In the genomic region with DNA sequence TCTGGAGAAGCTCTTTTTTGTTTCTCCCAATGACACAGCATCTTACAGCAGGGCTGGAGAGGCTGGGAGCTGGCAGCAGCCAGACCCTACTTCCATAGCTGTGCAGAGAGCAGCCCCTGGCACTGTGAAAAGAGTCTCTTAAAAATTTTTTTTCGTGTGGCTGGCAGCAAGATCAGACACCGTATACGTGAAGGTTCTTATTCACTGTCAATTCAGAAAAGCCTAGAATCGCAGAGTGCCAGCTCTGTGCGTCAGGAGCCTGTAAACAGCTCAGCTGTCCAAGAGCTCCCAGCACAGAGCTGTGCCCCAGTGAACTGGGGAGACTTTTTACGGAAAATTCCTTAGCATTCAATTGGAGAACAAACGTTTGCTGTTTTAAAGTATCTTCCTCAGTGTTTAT, we compare ENCODE assay signal across 10 cellular contexts. TPM values are rescaled to one million over a fixed set of nuclear protein-coding genes. Genes with fewer than 3 reads are reported as not detected.
A peak's percentile ranks its signal among the peaks of the same experiment; 100 is the strongest.
DNase-seq lines count a peak whose midpoint lies in the region; ATAC-seq, FAIRE-seq and TF ChIP-seq lines count a peak whose summit lies in the region.
"Had no signal": no experiment of that assay in that cellular context is flagged by ENCODE, and none has a peak within 500 bp of the region (broad histone marks: within the 10 kb centered on the region; RNA-seq: fewer than 3 reads in every experiment).

No MANE protein-coding gene starts in this region.

- WGBS in mesendoderm (ENCODE audit: extremely low coverage, insufficient coverage, low lambda C conversion rate): no CpG with 5 or more reads among the region's 7 CpGs

- no peak overlapping the region for H3K27ac Mint-ChIP-seq in activated naive CD8-positive, alpha-beta T cell treated with anti-CD3 and anti-CD28 coated beads for 36 hours
- no peak overlapping the region for H3K27ac Mint-ChIP-seq in activated naive CD8-positive, alpha-beta T cell treated with anti-CD3 and anti-CD28 coated beads, Interleukin-2, amount 50 U/mL, for 24 hours

- no peak overlapping the region for H2BK5ac ChIP-seq in mesendoderm (ENCODE audit: low read length)

- H3K27me3 ChIP-seq in endothelial cell of umbilical vein (ENCODE audit: control insufficient read depth in 2 of 2, insufficient read depth in 2 of 2, low read length in 2 of 2): no peaks in the 10 kb centered on the region
- H3K27me3 ChIP-seq in mesendoderm (ENCODE audit: insufficient read depth, low read length, poor library complexity): no peaks in the 10 kb centered on the region
- H3K27me3 ChIP-seq in tibial artery: no peaks in the 10 kb centered on the region

- no peak overlapping the region for H3K4me3 Mint-ChIP-seq in activated naive CD8-positive, alpha-beta T cell treated with anti-CD3 and anti-CD28 coated beads for 36 hours
- H3K4me3 Mint-ChIP-seq in activated naive CD8-positive, alpha-beta T cell treated with anti-CD3 and anti-CD28 coated beads, Interleukin-2, amount 50 U/mL, for 24 hours: no peak overlapping the region

- H3K4me3 ChIP-seq in endothelial cell of umbilical vein (replicated peaks in 1 of 3; ENCODE audit: insufficient read depth in 1 of 3, low read depth in 1 of 3, low read length in 3 of 3) (no peak overlapping the region), mesendoderm (ENCODE audit: low read length) (no peak overlapping the region), tibial artery (no peak overlapping the region)

- H3K36me3 ChIP-seq in endothelial cell of umbilical vein (ENCODE audit: control insufficient read depth in 2 of 2, extremely low read depth in 1 of 2, insufficient read depth in 2 of 2, low read length in 2 of 2) (peaks cover 0 to 7% of the 10 kb centered on the region in 2 experiments), mesendoderm (ENCODE audit: control insufficient read depth, insufficient read depth, low read length) (no peaks in the 10 kb centered on the region), tibial artery (peaks cover 0 to 5% (median 0%) of the 10 kb centered on the region in 3 donors)

- H3K18ac ChIP-seq in mesendoderm (ENCODE audit: low read length): peak overlapping the region; percentile 69

- H2AFZ ChIP-seq in endothelial cell of umbilical vein (ENCODE audit: low read depth, low read length): no peak overlapping the region

- ATAC-seq in HG03108 (IDR thresholded peaks at IDR 0.05; ENCODE audit: unreplicated experiment): no peak
- no peak for ATAC-seq in activated naive CD8-positive, alpha-beta T cell treated with anti-CD3 and anti-CD28 coated beads, Interleukin-2, amount 50 U/mL, for 24 hours

- H3K36me3 Mint-ChIP-seq in activated naive CD8-positive, alpha-beta T cell treated with anti-CD3 and anti-CD28 coated beads for 36 hours: peaks cover 7% of the 10 kb centered on the region
- peaks cover 11% of the 10 kb centered on the region for H3K36me3 Mint-ChIP-seq in activated naive CD8-positive, alpha-beta T cell treated with anti-CD3 and anti-CD28 coated beads, Interleukin-2, amount 50 U/mL, for 24 hours (ENCODE audit: low read depth)

- H3K9me3 ChIP-seq in endothelial cell of umbilical vein (replicated peaks; ENCODE audit: control insufficient read depth, insufficient read depth, low read length) (no peaks in the 10 kb centered on the region), tibial artery (no peaks in the 10 kb centered on the region)

- no peak for TF ChIP-seq POLR2A in endothelial cell of umbilical vein (IDR thresholded peaks at IDR 0.05; ENCODE audit: low read depth, low read length)

- H2BK15ac ChIP-seq in mesendoderm (replicated peaks; ENCODE audit: low read depth): no peak overlapping the region

- peaks cover 56% of the 10 kb centered on the region for H3K4me1 Mint-ChIP-seq in activated naive CD8-positive, alpha-beta T cell treated with anti-CD3 and anti-CD28 coated beads for 36 hours
- H3K4me1 Mint-ChIP-seq in activated naive CD8-positive, alpha-beta T cell treated with anti-CD3 and anti-CD28 coated beads, Interleukin-2, amount 50 U/mL, for 24 hours: peaks cover 56% of the 10 kb centered on the region

- POLR2A ChIA-PET in endothelial cell of umbilical vein (lab: Charles Lee): interaction anchor here (1.0 to 1.2 kb wide), 2 partner anchors 10 to 80 kb away, joined by 3 to 4 read pairs; no protein-coding TSS in a partner anchor

- H3K79me2 ChIP-seq in endothelial cell of umbilical vein (ENCODE audit: control insufficient read depth, insufficient read depth, low read length) (peaks cover 98% of the 10 kb centered on the region), mesendoderm (ENCODE audit: control insufficient read depth, insufficient read depth, low read length) (peaks cover 43% of the 10 kb centered on the region)

- peak overlapping the region; percentile 11 for H3K4me2 ChIP-seq in endothelial cell of umbilical vein (ENCODE audit: insufficient read depth, low read length)
- no peak overlapping the region for H3K4me2 ChIP-seq in mesendoderm (ENCODE audit: low read length)

- peak overlapping the region; percentile 19 for H2BK120ac ChIP-seq in mesendoderm (ENCODE audit: low read depth, low read length)

- dilution Hi-C loops in endothelial cell of umbilical vein (cut with MboI; ENCODE audit: extremely low pct_ligation_motif_present, low sequenced_read_pairs): no loop called here

- H3K27ac ChIP-seq in endothelial cell of umbilical vein (ENCODE audit: insufficient read depth, low read depth, low read length): no peak overlapping the region
- no peak overlapping the region for H3K27ac ChIP-seq in mesendoderm (ENCODE audit: low read depth, low read length)
- peak overlapping the region; percentile 98 to 100 for H3K27ac ChIP-seq in tibial artery
- H3K27ac ChIP-seq: 22Rv1 had no signal

- no peaks in the 10 kb centered on the region for H3K9me3 Mint-ChIP-seq in activated naive CD8-positive, alpha-beta T cell treated with anti-CD3 and anti-CD28 coated beads for 36 hours
- no peaks in the 10 kb centered on the region for H3K9me3 Mint-ChIP-seq in activated naive CD8-positive, alpha-beta T cell treated with anti-CD3 and anti-CD28 coated beads, Interleukin-2, amount 50 U/mL, for 24 hours

- FAIRE-seq in endothelial cell of umbilical vein (lab: Jason Lieb, UNC): no peak

- H4K20me1 ChIP-seq in endothelial cell of umbilical vein (replicated peaks; ENCODE audit: control insufficient read depth, extremely low read depth, insufficient read depth, low read length): peaks cover 3% of the 10 kb centered on the region

- no peaks in the 10 kb centered on the region for H3K27me3 Mint-ChIP-seq in activated naive CD8-positive, alpha-beta T cell treated with anti-CD3 and anti-CD28 coated beads for 36 hours
- H3K27me3 Mint-ChIP-seq in activated naive CD8-positive, alpha-beta T cell treated with anti-CD3 and anti-CD28 coated beads, Interleukin-2, amount 50 U/mL, for 24 hours: no peaks in the 10 kb centered on the region

- H3K4me1 ChIP-seq in endothelial cell of umbilical vein (ENCODE audit: control insufficient read depth, extremely low read depth, insufficient read depth, low read length) (peaks cover 52% of the 10 kb centered on the region), mesendoderm (ENCODE audit: control insufficient read depth, low read depth, low read length) (peaks cover 19% of the 10 kb centered on the region), tibial artery (peaks cover 3 to 99% (median 72%) of the 10 kb centered on the region in 4 donors)

- no peak for TF ChIP-seq CTCF in endothelial cell of umbilical vein (IDR thresholded peaks at IDR 0.05; ENCODE audit: extremely low read depth in 1 of 2, insufficient read depth in 1 of 2, low read depth in 1 of 2, low read length in 2 of 2)
- TF ChIP-seq CTCF in tibial artery (IDR thresholded peaks at IDR 0.05): no peak

- DNase-seq in DMS53 (lab: John Stamatoyannopoulos, UW): peak; percentile 57
- DNase-seq in DMS53 treated with DMSO at 0.1 percent for 48 hours (lab: John Stamatoyannopoulos, UW; ENCODE audit: unreplicated experiment): no peak
- no peak for DNase-seq in endothelial cell of umbilical vein (ENCODE audit: low read depth, low spot score)
- DNase-seq in mesendoderm: no peak
- DNase-seq in tibial artery: no peak
- no peak for DNase-seq in activated naive CD8-positive, alpha-beta T cell treated with anti-CD3 and anti-CD28 coated beads for 36 hours
- no peak for DNase-seq in activated naive CD8-positive, alpha-beta T cell treated with anti-CD3 and anti-CD28 coated beads, Interleukin-2, amount 50 U/mL, for 24 hours
- DNase-seq: effector CD4-positive, alpha-beta T cell had no signal

- no peak overlapping the region for H3K56ac ChIP-seq in mesendoderm (ENCODE audit: low read length)

- intact Hi-C loops in endothelial cell of umbilical vein (cut with micrococcal nuclease) (loop anchor here (1.0 to 10.0 kb wide), 5 partner anchors 10 to 553 kb away; partner anchors contain the start of genes DENND10, GRK5 and TIAL1), tibial artery (cut with DNase I; ENCODE audit: low total_unique reads) (no loop called here)

- CTCF ChIA-PET in endothelial cell of umbilical vein (lab: Charles Lee): interaction anchor here (1.0 to 1.7 kb wide), 6 partner anchors 10 to 202 kb away, joined by 4 to 15 read pairs (median 6); partner anchors contain the start of gene INPP5F

- H2AK5ac ChIP-seq in mesendoderm (ENCODE audit: low read length): no peak overlapping the region

- H4K8ac ChIP-seq in mesendoderm (ENCODE audit: low read depth, low read length): no peak overlapping the region

- H3K79me1 ChIP-seq in mesendoderm (ENCODE audit: low read length): peaks cover 31% of the 10 kb centered on the region

- H4K5ac ChIP-seq in mesendoderm (ENCODE audit: low read length): no peak overlapping the region

- no peak overlapping the region for H3K4ac ChIP-seq in mesendoderm (ENCODE audit: low read depth, low read length)

- H3K23ac ChIP-seq in mesendoderm (ENCODE audit: low read length): no peak overlapping the region

- no TSS peak for BruUV-seq in endothelial cell of umbilical vein (replicated peaks; lab: Mats Ljungman, UMichigan)

- no peaks in the 10 kb centered on the region for H3K9me1 ChIP-seq in endothelial cell of umbilical vein (replicated peaks; ENCODE audit: control insufficient read depth, extremely low read depth, insufficient read depth, low read length)

- H3K9ac ChIP-seq in endothelial cell of umbilical vein (replicated peaks; ENCODE audit: extremely low read depth, insufficient read depth, low read length): no peak overlapping the region
- H3K9ac ChIP-seq in mesendoderm (ENCODE audit: low read length): no peak overlapping the region

RNA-seq across cellular contexts. Expression of gene BAG3, which starts 6.5 kb away (rescaled TPM):
- 65.4 and 66.7 TPM in 2 replicates for total RNA-seq in endothelial cell of umbilical vein
- polyA plus RNA-seq in endothelial cell of umbilical vein: 22.3 and 25.2 TPM in 2 replicates
- 23.7 and 25.2 TPM in 2 replicates for polyA plus RNA-seq in endothelial cell of umbilical vein (2011; cell fraction: cytosol; rRNA removed)
- polyA plus RNA-seq in endothelial cell of umbilical vein (2011; cell fraction: nucleus; rRNA removed): 17.6 and 19.2 TPM in 2 replicates
- 73.5 and 76.5 TPM in 2 replicates for polyA plus RNA-seq in endothelial cell of umbilical vein (2012)
- polyA minus RNA-seq in endothelial cell of umbilical vein: 7.7 and 9.1 TPM in 2 replicates
- polyA minus RNA-seq in endothelial cell of umbilical vein (2011; cell fraction: cytosol; rRNA and poly(A)+ RNA removed): 8.4 TPM
- polyA minus RNA-seq in endothelial cell of umbilical vein (2011; cell fraction: nucleus; rRNA and poly(A)+ RNA removed): 7.2 and 11.8 TPM in 2 replicates
- 16.0 TPM for polyA plus RNA-seq in mesendoderm (2013, experiment 1 of 2)
- 16.9 TPM for polyA plus RNA-seq in mesendoderm (2013, experiment 2 of 2)
- 10 to 100 TPM; 15.3 to 17.5 TPM for total RNA-seq in activated naive CD8-positive, alpha-beta T cell treated with anti-CD3 and anti-CD28 coated beads for 36 hours

Comparison
In these comparisons a context has a peak if more than half of its experiments do, and no peak if none do; other contexts are left out.
1. H3K27ac ChIP-seq: peak in tibial artery (2 of 2); none in endothelial cell of umbilical vein (single experiment) and mesendoderm (single experiment).